14 cellular contexts compared by ENCODE assay signal in genomic region chr1:173392895-173393654, GRCh38.
DNase-seq lines count a peak whose midpoint lies in the region; FAIRE-seq and TF ChIP-seq lines count a peak whose summit lies in the region.
"Had no signal": no experiment of that assay in that cellular context is flagged by ENCODE, and none has a peak within 500 bp of the region (broad histone marks: within the 10 kb centered on the region; RNA-seq: fewer than 3 reads in every experiment).

No MANE protein-coding gene starts in this region.

- H3K23ac ChIP-seq in trophoblast cell (ENCODE audit: low read length) = no peak overlapping the region

- H2BK5ac ChIP-seq in trophoblast cell (ENCODE audit: low read depth, low read length, poor library complexity) = no peak overlapping the region

- no peak overlapping the region for H3K14ac ChIP-seq in trophoblast cell (ENCODE audit: low read length)

- no peak overlapping the region for H2AFZ ChIP-seq in trophoblast cell (ENCODE audit: insufficient read depth, low read length, poor library complexity)

- no peak for TF ChIP-seq CTCF in fibroblast of pulmonary artery (IDR thresholded peaks at IDR 0.05; ENCODE audit: low read length, missing control alignments)
- no peak for TF ChIP-seq CTCF in kidney (IDR thresholded peaks at IDR 0.05; ENCODE audit: borderline replicate concordance, extremely low read depth, insufficient read depth)
- no peak for TF ChIP-seq CTCF in GM20000 (IDR thresholded peaks at IDR 0.05; ENCODE audit: extremely low read depth, missing control alignments)

- H3K4me1 ChIP-seq in trophoblast cell (ENCODE audit: control insufficient read depth in 1 of 2, insufficient read depth in 2 of 2, low read length in 2 of 2) (peaks cover 2 to 4% of the 10 kb centered on the region in 2 experiments), kidney (ENCODE audit: control insufficient read depth in 1 of 2, insufficient read depth in 1 of 2, low read depth in 1 of 2, low read length in 2 of 2) (no peaks in the 10 kb centered on the region)

- no peaks in the 10 kb centered on the region for H3K79me2 ChIP-seq in trophoblast cell (ENCODE audit: control insufficient read depth, insufficient read depth, low read length, poor library complexity)

- CTCF ChIA-PET in HEK293T (lab: Yijun Ruan, JAX) = no interaction called here

- H3K9ac ChIP-seq in trophoblast cell (ENCODE audit: low read length) (no peak overlapping the region), kidney (ENCODE audit: low read length in 2 of 2) (no peak overlapping the region)

- H3K9me3 ChIP-seq in trophoblast cell (ENCODE audit: insufficient read depth, low read depth, low read length) (no peaks in the 10 kb centered on the region), kidney (ENCODE audit: control insufficient read depth in 1 of 2, low read length in 2 of 2) (no peaks in the 10 kb centered on the region)

- H3K4me2 ChIP-seq in trophoblast cell (ENCODE audit: low read length) = no peak overlapping the region

- H2BK12ac ChIP-seq in trophoblast cell (ENCODE audit: low read length) = no peak overlapping the region

- H3K27ac ChIP-seq in trophoblast cell (ENCODE audit: low read depth, low read length) = no peak overlapping the region
- no peak overlapping the region for H3K27ac ChIP-seq in kidney (ENCODE audit: low read depth in 2 of 2, low read length in 2 of 2)

- no peak for FAIRE-seq in kidney (lab: Jason Lieb, UNC)

- H4K8ac ChIP-seq in trophoblast cell (ENCODE audit: low read depth, low read length) = no peak overlapping the region

- no peak overlapping the region for H4K91ac ChIP-seq in trophoblast cell (ENCODE audit: low read depth, low read length)

- intact Hi-C loops in kidney (cut with DNase I) = no loop called here

- H2AK5ac ChIP-seq in trophoblast cell (ENCODE audit: low read length) = no peak overlapping the region

- DNase-seq in Daoy (ENCODE audit: low read depth) (peak; percentile 86), RKO (ENCODE audit: low spot score) (peak; percentile 64), fibroblast of pulmonary artery (ENCODE audit: low read depth) (peak; percentile 91), trophoblast cell (peak; percentile 77 to 87), kidney (no peak), HEK293T (ENCODE audit: extremely low spot score) (no peak), GM20000 (ENCODE audit: low spot score) (no peak)
- no peak for DNase-seq in activated CD8-positive, alpha-beta memory T cell treated with anti-CD3 and anti-CD28 coated beads for 24 hours
- DNase-seq: activated CD4-positive, alpha-beta T cell treated with anti-CD3 and anti-CD28 coated beads for 4 hours; activated naive CD8-positive, alpha-beta T cell treated with anti-CD3 and anti-CD28 coated beads, Interleukin-2, amount 10 ng/mL, durations not matched to agents 7 days and 5 days; DMS 273 treated with DMSO at 0.1 percent for 48 hours; NCI-H2081 treated with DMSO at 0.1 percent for 48 hours; SHP77 treated with DMSO at 0.1 percent for 48 hours; stimulated activated CD4-positive, alpha-beta T cell treated with anti-CD3 and anti-CD28 coated beads, Interleukin-1b, Interleukin-23, amount 100 ng/mL, for 48 hours had no signal

- H2BK120ac ChIP-seq in trophoblast cell (ENCODE audit: insufficient read depth, low read length, poor library complexity) = no peak overlapping the region

- H3K36me3 ChIP-seq in trophoblast cell (ENCODE audit: control insufficient read depth in 1 of 2, insufficient read depth in 2 of 2, low read length in 2 of 2) = no peaks in the 10 kb centered on the region
- no peaks in the 10 kb centered on the region for H3K36me3 ChIP-seq in kidney (ENCODE audit: control insufficient read depth in 1 of 2, insufficient read depth in 2 of 2, low read length in 2 of 2)

- no peak overlapping the region for H4K12ac ChIP-seq in trophoblast cell (ENCODE audit: low read depth, low read length)

- POLR2A ChIA-PET in HEK293T (lab: Yijun Ruan, JAX) = no interaction called here

- H3K4me3 ChIP-seq in fibroblast of pulmonary artery (replicated peaks; ENCODE audit: low read depth, low read length) (no peak overlapping the region), trophoblast cell (ENCODE audit: low read depth, low read length) (no peak overlapping the region), kidney (ENCODE audit: low read length in 2 of 2) (no peak overlapping the region)

- H3K27me3 ChIP-seq in trophoblast cell (ENCODE audit: insufficient read depth, low read length) = no peaks in the 10 kb centered on the region

- no CpG with 5 or more reads among the region's 8 CpGs for WGBS in trophoblast cell (ENCODE audit: extremely low coverage, insufficient coverage, insufficient read length)

- no peaks in the 10 kb centered on the region for H3K79me1 ChIP-seq in trophoblast cell (ENCODE audit: low read length)

- no peak overlapping the region for H3K18ac ChIP-seq in trophoblast cell (ENCODE audit: low read length)

- H3K4ac ChIP-seq in trophoblast cell (ENCODE audit: low read depth, low read length) = no peak overlapping the region

TF ChIP-seq in HEK293T, 16 proteins besides CTCF, POLR2A, EP300 and RAD21:
- TF ChIP-seq SP1 (IDR thresholded peaks at IDR 0.05) (no peak), SUZ12 (IDR thresholded peaks at IDR 0.05) (no peak), ZNF384 (IDR thresholded peaks at IDR 0.05) (no peak), FOXA1 (IDR thresholded peaks at IDR 0.05) (no peak), TARDBP (IDR thresholded peaks at IDR 0.05) (no peak), NFRKB (IDR thresholded peaks at IDR 0.05) (no peak), BHLHE40 (IDR thresholded peaks at IDR 0.05; ENCODE audit: borderline replicate concordance) (no peak), LEF1 (IDR thresholded peaks at IDR 0.05; ENCODE audit: borderline replicate concordance) (no peak), ELF4 (IDR thresholded peaks at IDR 0.05) (no peak), FOXM1 (IDR thresholded peaks at IDR 0.05; ENCODE audit: borderline replicate concordance) (no peak), L3MBTL2 (conservative IDR thresholded peaks at IDR 0.05) (no peak), CTBP1 (IDR thresholded peaks at IDR 0.05; ENCODE audit: borderline replicate concordance) (no peak), FOXK2 (IDR thresholded peaks at IDR 0.05) (no peak), HDGF (IDR thresholded peaks at IDR 0.05; ENCODE audit: borderline replicate concordance) (no peak), ARNT (IDR thresholded peaks at IDR 0.05) (no peak)
- TF ChIP-seq, protein P1, sequence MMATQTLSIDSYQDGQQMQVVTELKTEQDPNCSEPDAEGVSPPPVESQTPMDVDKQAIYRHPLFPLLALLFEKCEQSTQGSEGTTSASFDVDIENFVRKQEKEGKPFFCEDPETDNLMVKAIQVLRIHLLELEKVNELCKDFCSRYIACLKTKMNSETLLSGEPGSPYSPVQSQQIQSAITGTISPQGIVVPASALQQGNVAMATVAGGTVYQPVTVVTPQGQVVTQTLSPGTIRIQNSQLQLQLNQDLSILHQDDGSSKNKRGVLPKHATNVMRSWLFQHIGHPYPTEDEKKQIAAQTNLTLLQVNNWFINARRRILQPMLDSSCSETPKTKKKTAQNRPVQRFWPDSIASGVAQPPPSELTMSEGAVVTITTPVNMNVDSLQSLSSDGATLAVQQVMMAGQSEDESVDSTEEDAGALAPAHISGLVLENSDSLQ (IDR thresholded peaks at IDR 0.05) = no peak

Comparison
In these comparisons a context has a peak if more than half of its experiments do, and no peak if none do; other contexts are left out.
1. DNase-seq: peak in Daoy (single experiment), RKO (single experiment), fibroblast of pulmonary artery (single experiment) and trophoblast cell (2 of 2); none in activated CD8-positive, alpha-beta memory T cell treated with anti-CD3 and anti-CD28 coated beads for 24 hours (single experiment), kidney (single experiment), HEK293T (single experiment) and GM20000 (single experiment).